In genomic region chr18:36769611-36770314, GRCh38 we compare ENCODE assay signal across 9 cellular contexts. TPM values are rescaled to one million over a fixed set of nuclear protein-coding genes. Genes with fewer than 3 reads are reported as not detected.
DNase-seq lines count a peak whose midpoint lies in the region; ATAC-seq and TF ChIP-seq lines count a peak whose summit lies in the region.
"Had no signal": no experiment of that assay in that cellular context is flagged by ENCODE, and none has a peak within 500 bp of the region (broad histone marks: within the 10 kb centered on the region; RNA-seq: fewer than 3 reads in every experiment).

No MANE protein-coding gene starts in this region.

- peaks cover 7% of the 10 kb centered on the region for H3K9me3 ChIP-seq in AG04450 (ENCODE audit: control insufficient read depth, insufficient read depth, low read length)
- no peaks in the 10 kb centered on the region for H3K9me3 ChIP-seq in SJCRH30 (replicated peaks)

- no peaks in the 10 kb centered on the region for H3K36me3 ChIP-seq in SJCRH30

- no peak overlapping the region for H3K4me3 ChIP-seq in AG04450 (ENCODE audit: low read depth, low read length)
- H3K4me3 ChIP-seq in SJCRH30: no peak overlapping the region

- H3K27me3 ChIP-seq in AG04450 (ENCODE audit: control insufficient read depth, insufficient read depth, low read length) (no peaks in the 10 kb centered on the region), SJCRH30 (no peaks in the 10 kb centered on the region)

- TF ChIP-seq CTCF in AG04450 (IDR thresholded peaks at IDR 0.05; ENCODE audit: low read depth, low read length) (peak; percentile 22), GM12874 (IDR thresholded peaks at IDR 0.05; ENCODE audit: insufficient read depth, low read depth, low read length) (peak; percentile 53; the same call in 1 of the 2 replicates)

- intact Hi-C loops in left ventricle myocardium superior (cut with micrococcal nuclease): no loop called here

- no peak for DNase-seq in AG04450 (ENCODE audit: low read depth, low spot score)
- peak; percentile 13 to 28 for DNase-seq in SJCRH30
- peak; percentile 52 for DNase-seq in left ventricle myocardium superior
- no peak for DNase-seq in activated CD8-positive, alpha-beta memory T cell treated with anti-CD3 and anti-CD28 coated beads, Interleukin-2, amount 50 U/mL, for 4 hours
- DNase-seq in GM03348 (ENCODE audit: low spot score): no peak
- DNase-seq: SHP77 treated with DMSO at 0.1 percent for 48 hours had no signal

- H3K27ac ChIP-seq in AG04450 (ENCODE audit: low read depth, low read length) (no peak overlapping the region), SJCRH30 (no peak overlapping the region)

- POLR2A ChIA-PET in AG04450 (lab: Yijun Ruan, JAX): no interaction called here

- H3K4me1 ChIP-seq in SJCRH30: no peaks in the 10 kb centered on the region

- ATAC-seq in left ventricle myocardium superior: peak; percentile 41
- ATAC-seq in HG03460 (IDR thresholded peaks at IDR 0.05; ENCODE audit: unreplicated experiment): no peak
- no peak for ATAC-seq in GM19467 (IDR thresholded peaks at IDR 0.05; ENCODE audit: unreplicated experiment)

- CTCF ChIA-PET in AG04450 (lab: Charles Lee): no interaction called here

RNA-seq across cellular contexts. Expression of gene TPGS2, which starts 59.0 kb away (rescaled TPM):
- 295 and 302 TPM in 2 replicates for polyA plus RNA-seq in AG04450 (2011; rRNA removed)
- polyA minus RNA-seq in AG04450 (2011; rRNA and poly(A)+ RNA removed): 226 and 240 TPM in 2 replicates
- 91.6 and 99.3 TPM in 2 replicates for total RNA-seq in SJCRH30 (2014; rRNA removed; shearing (Covaris generic))
- total RNA-seq in left ventricle myocardium superior: 25.1 TPM

RNA-seq across cellular contexts. Expression of gene KIAA1328, which starts 59.2 kb away (rescaled TPM):
- 3.7 and 3.9 TPM in 2 replicates for polyA plus RNA-seq in AG04450 (2011; rRNA removed)
- 5.3 and 11.3 TPM in 2 replicates for polyA minus RNA-seq in AG04450 (2011; rRNA and poly(A)+ RNA removed)
- 3.3 and 5.5 TPM in 2 replicates for total RNA-seq in SJCRH30 (2014; rRNA removed; shearing (Covaris generic))
- total RNA-seq in left ventricle myocardium superior: 3.4 TPM

Comparison
In these comparisons a context has a peak if more than half of its experiments do, and no peak if none do; other contexts are left out.
1. DNase-seq: peak in SJCRH30 (2 of 2) and left ventricle myocardium superior (single experiment); none in AG04450 (single experiment), activated CD8-positive, alpha-beta memory T cell treated with anti-CD3 and anti-CD28 coated beads, Interleukin-2, amount 50 U/mL, for 4 hours (single experiment) and GM03348 (single experiment).